Comparison of ENCODE assay signal across 14 cellular contexts in genomic region chr2:197233473-197233872, GRCh38.
"Had no signal": no experiment of that assay in that cellular context is flagged by ENCODE, and none has a peak within 500 bp of the region (broad histone marks: within the 10 kb centered on the region; RNA-seq: fewer than 3 reads in every experiment).

No MANE protein-coding gene starts in this region.

- H3K27ac ChIP-seq: ascending aorta, breast epithelium, foreskin keratinocyte, psoas muscle, sigmoid colon had no signal

- H3K9me3 ChIP-seq: ascending aorta, breast epithelium, psoas muscle, sigmoid colon, spleen had no signal

- H3K4me1 ChIP-seq: breast epithelium, foreskin keratinocyte, psoas muscle had no signal

- H3K4me3 ChIP-seq: ascending aorta, breast epithelium, psoas muscle, sigmoid colon, spleen had no signal

- DNase-seq: activated CD4-positive, alpha-beta T cell treated with anti-CD3 and anti-CD28 coated beads for 48 hours; activated effector memory CD4-positive, alpha-beta T cell treated with anti-CD3 and anti-CD28 coated beads, Interleukin-2, amount 50 U/mL, for 16 hours; activated T-cell treated with anti-CD3 and anti-CD28 coated beads for 4 hours; dermis blood vessel endothelial cell; effector memory CD8-positive, alpha-beta T cell; foreskin keratinocyte; glutamatergic neuron; mesenchymal stem cell; psoas muscle; sigmoid colon; spleen had no signal

- H3K9me3 Mint-ChIP-seq: effector memory CD8-positive, alpha-beta T cell; T-helper 1 cell treated with Interleukin-12 subunit alpha and Interleukin-12 subunit beta and Interleukin-4 antibody, amounts not matched to agents 30 μg/mL and 1 μg/mL, for 36 hours had no signal

- H3K27me3 Mint-ChIP-seq: effector memory CD8-positive, alpha-beta T cell had no signal

- H3K4me3 Mint-ChIP-seq: T-helper 1 cell treated with Interleukin-12 subunit alpha and Interleukin-12 subunit beta and Interleukin-4 antibody, amounts not matched to agents 30 μg/mL and 1 μg/mL, for 36 hours had no signal

- H3K36me3 ChIP-seq: ascending aorta, breast epithelium, sigmoid colon, spleen had no signal

- H3K27me3 ChIP-seq: ascending aorta, breast epithelium, foreskin keratinocyte, sigmoid colon, spleen had no signal

- ATAC-seq: foreskin keratinocyte, psoas muscle had no signal
